20 cellular contexts compared by ENCODE assay signal in the genomic region with DNA sequence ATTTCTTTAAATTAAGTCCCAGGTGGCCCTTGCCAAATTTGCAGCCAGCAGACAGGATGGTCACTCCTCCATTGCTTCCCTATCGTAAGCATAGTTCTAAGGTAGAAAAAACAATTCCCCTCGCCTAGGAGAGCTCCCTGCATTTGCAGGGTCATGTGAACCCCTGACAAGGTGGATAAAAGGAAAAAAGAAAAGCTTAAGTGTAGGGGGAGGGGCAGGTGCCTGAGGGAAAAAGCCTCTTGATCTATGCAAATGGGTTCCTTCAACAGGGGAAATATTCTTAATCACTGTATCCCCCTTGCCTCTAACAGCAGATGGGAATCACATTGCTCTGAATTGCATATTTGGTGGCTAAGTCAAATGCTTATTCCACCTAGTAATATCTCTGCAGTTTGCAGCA.
"Had no signal": no experiment of that assay in that cellular context is flagged by ENCODE, and none has a peak within 500 bp of the region (broad histone marks: within the 10 kb centered on the region; RNA-seq: fewer than 3 reads in every experiment).

No MANE protein-coding gene starts in this region.

- H3K9me3 ChIP-seq: gastrocnemius medialis, ovary, psoas muscle, right lobe of liver, thoracic aorta, upper lobe of left lung had no signal

- H3K9me3 Mint-ChIP-seq: dendritic cell treated with granulocyte-macrophage colony-stimulating factor and Interleukin-4, amounts not matched to agents 40 ng/mL and 50 ng/mL, for 4 days; immature natural killer cell; stimulated activated memory B cell treated with anti-CD40 and anti-IgM and Interleukin-4, amounts not matched to agents 10 μg/mL and 1 μg/mL and 100 μg/mL, for 72 hours had no signal

- H3K27me3 Mint-ChIP-seq: activated naive CD8-positive, alpha-beta T cell; dendritic cell treated with granulocyte-macrophage colony-stimulating factor and Interleukin-4, amounts not matched to agents 40 ng/mL and 50 ng/mL, for 4 days; stimulated activated memory B cell treated with anti-CD40 and anti-IgM and Interleukin-4, amounts not matched to agents 10 μg/mL and 1 μg/mL and 100 μg/mL, for 72 hours; T-helper 17 cell had no signal

- H3K36me3 ChIP-seq: gastrocnemius medialis, ovary, right lobe of liver, thoracic aorta, upper lobe of left lung had no signal

- DNase-seq: activated CD4-positive, alpha-beta T cell treated with anti-CD3 and anti-CD28 coated beads, Interleukin-2, amount 50 U/mL, for 4 hours; activated effector memory CD4-positive, alpha-beta T cell treated with anti-CD3 and anti-CD28 coated beads, Interleukin-2, amount 50 U/mL, for 16 hours; activated T-cell treated with anti-CD3 and anti-CD28 coated beads, Interleukin-2, amount 50 U/mL, for 72 hours; effector CD8-positive, alpha-beta T cell; gastrocnemius medialis; head of caudate nucleus; immature natural killer cell; ovary; psoas muscle; right lobe of liver; small intestine; stimulated activated CD4-positive, alpha-beta T cell treated with anti-CD3 and anti-CD28 coated beads, Interleukin-4, amount 100 ng/mL, for 1 hour; T-helper 17 cell; upper lobe of left lung had no signal

- H3K27ac Mint-ChIP-seq: activated naive CD8-positive, alpha-beta T cell; activated T-cell treated with anti-CD3 and anti-CD28 coated beads, Interleukin-2, amount 50 U/mL, for 72 hours; dendritic cell treated with granulocyte-macrophage colony-stimulating factor and Interleukin-4, amounts not matched to agents 40 ng/mL and 50 ng/mL, for 4 days; immature natural killer cell; stimulated activated memory B cell treated with anti-CD40 and anti-IgM and Interleukin-4, amounts not matched to agents 10 μg/mL and 1 μg/mL and 100 μg/mL, for 72 hours; T-helper 17 cell had no signal

- H3K36me3 Mint-ChIP-seq: activated naive CD8-positive, alpha-beta T cell; stimulated activated memory B cell treated with anti-CD40 and anti-IgM and Interleukin-4, amounts not matched to agents 10 μg/mL and 1 μg/mL and 100 μg/mL, for 72 hours had no signal

- H3K4me3 ChIP-seq: gastrocnemius medialis, ovary, psoas muscle, right lobe of liver, thoracic aorta, upper lobe of left lung had no signal

- H3K4me3 Mint-ChIP-seq: activated naive CD8-positive, alpha-beta T cell; activated T-cell treated with anti-CD3 and anti-CD28 coated beads, Interleukin-2, amount 50 U/mL, for 72 hours; dendritic cell treated with granulocyte-macrophage colony-stimulating factor and Interleukin-4, amounts not matched to agents 40 ng/mL and 50 ng/mL, for 4 days; immature natural killer cell; stimulated activated memory B cell treated with anti-CD40 and anti-IgM and Interleukin-4, amounts not matched to agents 10 μg/mL and 1 μg/mL and 100 μg/mL, for 72 hours; T-helper 17 cell had no signal

- ATAC-seq: activated T-cell treated with anti-CD3 and anti-CD28 coated beads, Interleukin-2, amount 50 U/mL, for 72 hours; esophagus mucosa; gastrocnemius medialis; psoas muscle; right lobe of liver; stimulated activated memory B cell treated with anti-CD40 and anti-IgM and Interleukin-4, amounts not matched to agents 10 μg/mL and 1 μg/mL and 100 μg/mL, for 72 hours; T-helper 17 cell had no signal

- H3K4me1 Mint-ChIP-seq: T-helper 17 cell had no signal

- H3K27ac ChIP-seq: gastrocnemius medialis, ovary, psoas muscle, right lobe of liver, thoracic aorta, upper lobe of left lung, VCaP had no signal
